In the genomic region with DNA sequence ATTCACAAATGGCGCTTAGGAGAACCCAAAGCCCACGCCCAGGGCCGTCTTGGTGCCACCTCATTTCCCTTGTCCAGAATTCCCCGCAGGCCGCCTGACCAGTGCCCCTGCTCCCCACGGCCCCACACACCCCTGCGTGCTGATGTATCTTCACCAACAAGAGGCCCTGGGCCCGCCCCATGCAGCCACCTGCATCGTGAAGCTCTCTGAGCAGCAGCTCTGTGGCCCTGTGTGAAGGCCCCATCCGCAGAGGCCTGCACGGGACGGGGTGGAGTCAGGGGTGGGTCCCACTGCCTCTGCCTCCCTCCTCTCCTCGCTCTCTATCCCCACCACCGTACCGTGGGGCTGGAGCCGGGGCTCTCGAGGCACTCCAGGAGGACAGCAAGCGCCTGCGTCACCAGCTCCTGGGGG, we compare ENCODE assay signal across 24 cellular contexts. TPM values are rescaled to one million over a fixed set of nuclear protein-coding genes. Genes with fewer than 3 reads are reported as not detected.
DNase-seq lines count a peak whose midpoint lies in the region; ATAC-seq, FAIRE-seq and TF ChIP-seq lines count a peak whose summit lies in the region.
"Had no signal": no experiment of that assay in that cellular context is flagged by ENCODE, and none has a peak within 500 bp of the region (broad histone marks: within the 10 kb centered on the region; RNA-seq: fewer than 3 reads in every experiment).

No MANE protein-coding gene starts in this region.

- no peaks in the 10 kb centered on the region for H3K36me3 Mint-ChIP-seq in T-helper 17 cell (ENCODE audit: low read depth)
- H3K36me3 Mint-ChIP-seq: activated naive CD4-positive, alpha-beta T cell treated with anti-CD3 and anti-CD28 coated beads, Interleukin-2, amount 50 U/mL, for 72 hours; CD4-positive, CD25-positive, alpha-beta regulatory T cell had no signal

- DNase-seq in Right ventricle myocardium superior (peak; percentile 37), left ventricle myocardium inferior (no peak), T-helper 17 cell (no peak), mucosa of descending colon (peak in 2 of 3 donors; percentile 21 to 49), urothelium cell line (ENCODE audit: low spot score) (no peak), NCI-H2081 treated with DMSO at 0.1 percent for 48 hours (lab: John Stamatoyannopoulos, UW) (no peak), GM03348 (ENCODE audit: low spot score) (no peak), NCI-H345 treated with DMSO at 0.1 percent for 48 hours (lab: John Stamatoyannopoulos, UW; ENCODE audit: unreplicated experiment) (no peak)
- DNase-seq: activated CD4-positive, alpha-beta T cell treated with anti-CD3 and anti-CD28 coated beads, Interleukin-2, amount 50 U/mL, for 48 hours; CD4-positive, CD25-positive, alpha-beta regulatory T cell; DMS53; endodermal cell; IMR-90; NCI-H1436; NCI-H2171; stimulated activated CD4-positive, alpha-beta T cell treated with anti-CD3 and anti-CD28 coated beads, Interleukin-4, amount 100 ng/mL, for 4 hours had no signal

- H3K27me3 Mint-ChIP-seq in T-helper 17 cell: no peaks in the 10 kb centered on the region
- H3K27me3 Mint-ChIP-seq: CD4-positive, CD25-positive, alpha-beta regulatory T cell had no signal

- no peaks in the 10 kb centered on the region for H3K4me1 Mint-ChIP-seq in T-helper 17 cell
- H3K4me1 Mint-ChIP-seq: CD4-positive, CD25-positive, alpha-beta regulatory T cell; endodermal cell had no signal

- intact Hi-C loops in Right ventricle myocardium superior (cut with DNase I) (no loop called here), left ventricle myocardium inferior (cut with micrococcal nuclease) (no loop called here), mucosa of descending colon (cut with DNase I, micrococcal nuclease) (no loop called here)

- H3K9me3 ChIP-seq in left ventricle myocardium inferior (replicated peaks) (no peaks in the 10 kb centered on the region), T-helper 17 cell (ENCODE audit: control insufficient read depth, low read length, poor library complexity, severe bottlenecking) (no peaks in the 10 kb centered on the region), mucosa of descending colon (no peaks in the 10 kb centered on the region)
- H3K9me3 ChIP-seq: SJCRH30, spleen, vagina had no signal

- H3K4me1 ChIP-seq in left ventricle myocardium inferior: no peaks in the 10 kb centered on the region
- no peaks in the 10 kb centered on the region for H3K4me1 ChIP-seq in mucosa of descending colon (ENCODE audit: low read depth)
- H3K4me1 ChIP-seq: SJCRH30, vagina had no signal

- H3K4me3 ChIP-seq in left ventricle myocardium inferior: no peak overlapping the region
- no peak overlapping the region for H3K4me3 ChIP-seq in mucosa of descending colon
- H3K4me3 ChIP-seq: GM12878, SJCRH30, spleen, vagina had no signal

- H3K27ac ChIP-seq in left ventricle myocardium inferior (replicated peaks): no peak overlapping the region
- H3K27ac ChIP-seq: SJCRH30, spleen, vagina, VCaP had no signal

- H3K4me3 Mint-ChIP-seq in T-helper 17 cell: no peak overlapping the region
- H3K4me3 Mint-ChIP-seq: endodermal cell; T-helper 1 cell treated with Interleukin-12 subunit alpha and Interleukin-12 subunit beta and Interleukin-4 antibody, amounts not matched to agents 30 μg/mL and 1 μg/mL, for 36 hours had no signal

- no peak for TF ChIP-seq CTCF in left ventricle myocardium inferior (IDR thresholded peaks at IDR 0.05; ENCODE audit: borderline replicate concordance)
- TF ChIP-seq CTCF in mucosa of descending colon (IDR thresholded peaks at IDR 0.05): no peak

- H3K36me3 ChIP-seq in left ventricle myocardium inferior: peaks cover 77% of the 10 kb centered on the region
- no peaks in the 10 kb centered on the region for H3K36me3 ChIP-seq in mucosa of descending colon (ENCODE audit: low read depth)

- H3K27ac Mint-ChIP-seq in T-helper 17 cell: peak overlapping the region; percentile 47
- H3K27ac Mint-ChIP-seq: endodermal cell; T-helper 1 cell treated with Interleukin-12 subunit alpha and Interleukin-12 subunit beta and Interleukin-4 antibody, amounts not matched to agents 30 μg/mL and 1 μg/mL, for 36 hours had no signal

- peak; percentile 17 for FAIRE-seq in urothelium cell line (lab: Jason Lieb, UNC)
- FAIRE-seq: colon, GM12878 had no signal

- ATAC-seq in Right ventricle myocardium superior (ENCODE audit: poor library complexity): no peak
- no peak for ATAC-seq in T-helper 17 cell
- ATAC-seq in mucosa of descending colon: no peak
- ATAC-seq: activated naive CD4-positive, alpha-beta T cell treated with anti-CD3 and anti-CD28 coated beads, Interleukin-2, amount 50 U/mL, for 72 hours; GM12878 had no signal

- H3K27me3 ChIP-seq in left ventricle myocardium inferior (ENCODE audit: low read depth): no peaks in the 10 kb centered on the region
- H3K27me3 ChIP-seq: SJCRH30, spleen, vagina had no signal

RNA-seq across cellular contexts. Expression of a gene that starts 14.7 kb away (rescaled TPM):
- 14.7 TPM for total RNA-seq in Right ventricle myocardium superior
- total RNA-seq in left ventricle myocardium inferior: 13.7 TPM
- 10 to 100 TPM; 19.5 to 20.5 TPM for total RNA-seq in T-helper 17 cell
- 10 to 100 TPM; 20.7 to 27.9 (median 22.1) TPM for total RNA-seq in mucosa of descending colon

RNA-seq across cellular contexts. Expression of a gene that starts 18.1 kb away (rescaled TPM):
- total RNA-seq in Right ventricle myocardium superior: 9.9 TPM
- 11.5 TPM for total RNA-seq in left ventricle myocardium inferior
- 1 to 10 TPM; 6.7 to 9.0 TPM for total RNA-seq in T-helper 17 cell
- 10 to 100 TPM; 27.9 to 41.2 (median 35.9) TPM for total RNA-seq in mucosa of descending colon

RNA-seq across cellular contexts. Expression of a gene that starts 21.1 kb away (rescaled TPM):
- total RNA-seq in Right ventricle myocardium superior (4.6 TPM), left ventricle myocardium inferior (5.2 TPM), T-helper 17 cell (100 to 1,000 TPM; 110 to 116 TPM), mucosa of descending colon (10 to 100 TPM; 31.7 to 95.0 (median 71.7) TPM)

Comparison
In these comparisons a context has a peak if more than half of its experiments do, and no peak if none do; other contexts are left out.
1. DNase-seq: peak in Right ventricle myocardium superior (single experiment) and mucosa of descending colon (2 of 3); none in left ventricle myocardium inferior (single experiment), T-helper 17 cell (0 of 3), urothelium cell line (single experiment), NCI-H2081 treated with DMSO at 0.1 percent for 48 hours (single experiment), GM03348 (single experiment) and NCI-H345 treated with DMSO at 0.1 percent for 48 hours (single experiment).